Comparison of ENCODE assay signal across 34 cellular contexts in genomic region chr16:8377864-8378263, GRCh38.
"Had no signal": no experiment of that assay in that cellular context is flagged by ENCODE, and none has a peak within 500 bp of the region (broad histone marks: within the 10 kb centered on the region; RNA-seq: fewer than 3 reads in every experiment).

No MANE protein-coding gene starts in this region.

- H3K36me3 ChIP-seq: MG63 had no signal

- DNase-seq: Karpas-422, Kasumi-1, MG63, MM.1S, MV-4-11, NCI-H1048, NCI-H1092, NCI-H1092 treated with DMSO at 0.1 percent for 48 hours, NCI-H1105, NCI-H1105 treated with DMSO at 0.1 percent for 48 hours, NCI-H1417, NCI-H1417 treated with DMSO at 0.1 percent for 48 hours, NCI-H1436, NCI-H1436 treated with DMSO at 0.1 percent for 48 hours, NCI-H146, NCI-H1694, NCI-H1694 treated with DMSO at 0.1 percent for 48 hours, NCI-H187, NCI-H187 treated with DMSO at 0.1 percent for 48 hours, NCI-H1930, NCI-H2029, NCI-H2029 treated with DMSO at 0.1 percent for 48 hours, NCI-H2081, NCI-H2081 treated with DMSO at 0.1 percent for 48 hours, NCI-H2107, NCI-H2171, NCI-H2171 treated with DMSO at 0.1 percent for 48 hours, NCI-H2227 treated with DMSO at 0.1 percent for 48 hours, NCI-H226, NCI-H345, NCI-H446, NCI-H446 treated with DMSO at 0.1 percent for 48 hours, NCI-H510A had no signal

- H3K27ac ChIP-seq: KMS-11 had no signal

- H3K4me2 ChIP-seq: KMS-11 had no signal

- H3K9ac ChIP-seq: KMS-11 had no signal

- H3K4me3 ChIP-seq: MG63 had no signal
